In the genomic region with DNA sequence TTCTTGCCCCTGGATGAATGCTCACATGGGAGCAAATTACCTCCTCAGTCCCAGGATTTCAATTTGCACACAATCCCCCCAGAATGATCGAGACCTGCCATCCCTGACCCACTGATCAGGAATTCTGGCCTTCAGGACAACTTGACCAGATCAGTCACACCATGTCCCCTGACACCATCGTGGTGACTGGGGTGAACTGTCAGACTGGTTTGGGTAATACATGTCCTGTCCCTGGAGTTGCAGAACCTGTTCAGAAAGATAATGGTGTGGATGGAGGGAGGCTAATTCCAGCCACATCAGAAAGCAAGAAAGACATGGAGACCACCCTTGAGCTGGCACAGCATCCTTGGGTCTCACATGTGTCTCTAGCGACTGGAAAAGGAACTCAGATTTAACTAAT, we compare ENCODE assay signal across 1 cellular context.
A peak's percentile ranks its signal among the peaks of the same experiment; 100 is the strongest.
TF ChIP-seq lines count a peak whose summit lies in the region.

No MANE protein-coding gene starts in this region.

TF ChIP-seq in K562, 482 proteins besides CTCF, POLR2A, EP300 and RAD21 (continued from another document and continues in another):
- TF ChIP-seq, protein P1, sequence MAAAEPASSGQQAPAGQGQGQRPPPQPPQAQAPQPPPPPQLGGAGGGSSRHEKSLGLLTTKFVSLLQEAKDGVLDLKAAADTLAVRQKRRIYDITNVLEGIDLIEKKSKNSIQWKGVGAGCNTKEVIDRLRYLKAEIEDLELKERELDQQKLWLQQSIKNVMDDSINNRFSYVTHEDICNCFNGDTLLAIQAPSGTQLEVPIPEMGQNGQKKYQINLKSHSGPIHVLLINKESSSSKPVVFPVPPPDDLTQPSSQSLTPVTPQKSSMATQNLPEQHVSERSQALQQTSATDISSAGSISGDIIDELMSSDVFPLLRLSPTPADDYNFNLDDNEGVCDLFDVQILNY (CRISPR knock-in tag; IDR thresholded peaks at IDR 0.05): 0 out of 2 replicates have a peak, but pooled peaks have one; percentile 44
- TF ChIP-seq FOXK1 (CRISPR knock-in tag; IDR thresholded peaks at IDR 0.05; ENCODE audit: borderline replicate concordance): no peak
- 0 out of 2 replicates have a peak, but pooled peaks have one; percentile 36 for TF ChIP-seq STAG1 (CRISPR knock-in tag; IDR thresholded peaks at IDR 0.05; ENCODE audit: borderline replicate concordance)
- no peak for TF ChIP-seq ZBTB17 (CRISPR knock-in tag; IDR thresholded peaks at IDR 0.05)
- peak in 1 of 2 experiments; percentile 76; a peak in 2 of 4 replicates for TF ChIP-seq FOXA3 (CRISPR knock-in tag; conservative IDR thresholded peaks at IDR 0.05 in 1 of 2, IDR thresholded peaks at IDR 0.05 in 1 of 2)
- TF ChIP-seq PCBP2 (IDR thresholded peaks at IDR 0.05; ENCODE audit: low read depth, low read length, poor library complexity, severe bottlenecking): no peak
- TF ChIP-seq, protein P2, sequence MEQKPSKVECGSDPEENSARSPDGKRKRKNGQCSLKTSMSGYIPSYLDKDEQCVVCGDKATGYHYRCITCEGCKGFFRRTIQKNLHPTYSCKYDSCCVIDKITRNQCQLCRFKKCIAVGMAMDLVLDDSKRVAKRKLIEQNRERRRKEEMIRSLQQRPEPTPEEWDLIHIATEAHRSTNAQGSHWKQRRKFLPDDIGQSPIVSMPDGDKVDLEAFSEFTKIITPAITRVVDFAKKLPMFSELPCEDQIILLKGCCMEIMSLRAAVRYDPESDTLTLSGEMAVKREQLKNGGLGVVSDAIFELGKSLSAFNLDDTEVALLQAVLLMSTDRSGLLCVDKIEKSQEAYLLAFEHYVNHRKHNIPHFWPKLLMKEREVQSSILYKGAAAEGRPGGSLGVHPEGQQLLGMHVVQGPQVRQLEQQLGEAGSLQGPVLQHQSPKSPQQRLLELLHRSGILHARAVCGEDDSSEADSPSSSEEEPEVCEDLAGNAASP (IDR thresholded peaks at IDR 0.05): no peak
- TF ChIP-seq, protein P3, sequence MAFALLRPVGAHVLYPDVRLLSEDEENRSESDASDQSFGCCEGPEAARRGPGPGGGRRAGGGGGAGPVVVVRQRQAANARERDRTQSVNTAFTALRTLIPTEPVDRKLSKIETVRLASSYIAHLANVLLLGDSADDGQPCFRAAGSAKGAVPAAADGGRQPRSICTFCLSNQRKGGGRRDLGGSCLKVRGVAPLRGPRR (CRISPR knock-in tag; IDR thresholded peaks at IDR 0.05): no peak
- TF ChIP-seq, protein P4, sequence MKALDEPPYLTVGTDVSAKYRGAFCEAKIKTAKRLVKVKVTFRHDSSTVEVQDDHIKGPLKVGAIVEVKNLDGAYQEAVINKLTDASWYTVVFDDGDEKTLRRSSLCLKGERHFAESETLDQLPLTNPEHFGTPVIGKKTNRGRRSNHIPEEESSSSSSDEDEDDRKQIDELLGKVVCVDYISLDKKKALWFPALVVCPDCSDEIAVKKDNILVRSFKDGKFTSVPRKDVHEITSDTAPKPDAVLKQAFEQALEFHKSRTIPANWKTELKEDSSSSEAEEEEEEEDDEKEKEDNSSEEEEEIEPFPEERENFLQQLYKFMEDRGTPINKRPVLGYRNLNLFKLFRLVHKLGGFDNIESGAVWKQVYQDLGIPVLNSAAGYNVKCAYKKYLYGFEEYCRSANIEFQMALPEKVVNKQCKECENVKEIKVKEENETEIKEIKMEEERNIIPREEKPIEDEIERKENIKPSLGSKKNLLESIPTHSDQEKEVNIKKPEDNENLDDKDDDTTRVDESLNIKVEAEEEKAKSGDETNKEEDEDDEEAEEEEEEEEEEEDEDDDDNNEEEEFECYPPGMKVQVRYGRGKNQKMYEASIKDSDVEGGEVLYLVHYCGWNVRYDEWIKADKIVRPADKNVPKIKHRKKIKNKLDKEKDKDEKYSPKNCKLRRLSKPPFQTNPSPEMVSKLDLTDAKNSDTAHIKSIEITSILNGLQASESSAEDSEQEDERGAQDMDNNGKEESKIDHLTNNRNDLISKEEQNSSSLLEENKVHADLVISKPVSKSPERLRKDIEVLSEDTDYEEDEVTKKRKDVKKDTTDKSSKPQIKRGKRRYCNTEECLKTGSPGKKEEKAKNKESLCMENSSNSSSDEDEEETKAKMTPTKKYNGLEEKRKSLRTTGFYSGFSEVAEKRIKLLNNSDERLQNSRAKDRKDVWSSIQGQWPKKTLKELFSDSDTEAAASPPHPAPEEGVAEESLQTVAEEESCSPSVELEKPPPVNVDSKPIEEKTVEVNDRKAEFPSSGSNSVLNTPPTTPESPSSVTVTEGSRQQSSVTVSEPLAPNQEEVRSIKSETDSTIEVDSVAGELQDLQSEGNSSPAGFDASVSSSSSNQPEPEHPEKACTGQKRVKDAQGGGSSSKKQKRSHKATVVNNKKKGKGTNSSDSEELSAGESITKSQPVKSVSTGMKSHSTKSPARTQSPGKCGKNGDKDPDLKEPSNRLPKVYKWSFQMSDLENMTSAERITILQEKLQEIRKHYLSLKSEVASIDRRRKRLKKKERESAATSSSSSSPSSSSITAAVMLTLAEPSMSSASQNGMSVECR (CRISPR knock-in tag; IDR thresholded peaks at IDR 0.05): peak; percentile 72
- TF ChIP-seq, protein P5, sequence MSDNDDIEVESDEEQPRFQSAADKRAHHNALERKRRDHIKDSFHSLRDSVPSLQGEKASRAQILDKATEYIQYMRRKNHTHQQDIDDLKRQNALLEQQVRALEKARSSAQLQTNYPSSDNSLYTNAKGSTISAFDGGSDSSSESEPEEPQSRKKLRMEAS (CRISPR knock-in tag; IDR thresholded peaks at IDR 0.05): peak; percentile 43; the same call in 1 of the 2 replicates
- no peak for TF ChIP-seq ARHGAP35 (IDR thresholded peaks at IDR 0.05; ENCODE audit: partially characterized antibody)
- TF ChIP-seq MYBL2 (IDR thresholded peaks at IDR 0.05; ENCODE audit: low read depth): no peak
- TF ChIP-seq MYBL2 (CRISPR knock-in tag; IDR thresholded peaks at IDR 0.05; ENCODE audit: borderline replicate concordance): 0 out of 2 replicates have a peak, but pooled peaks have one; percentile 63
- TF ChIP-seq FOXP1 (CRISPR knock-in tag; IDR thresholded peaks at IDR 0.05): 0 out of 2 replicates have a peak, but pooled peaks have one; percentile 65
- TF ChIP-seq ZC3H4 (CRISPR knock-in tag; IDR thresholded peaks at IDR 0.05; ENCODE audit: borderline replicate concordance): peak; percentile 65; the same call in 1 of the 2 replicates
- 0 out of 2 replicates have a peak, but pooled peaks have one; percentile 42 for TF ChIP-seq ZNF184 (CRISPR knock-in tag; IDR thresholded peaks at IDR 0.05)
- TF ChIP-seq, protein P6, sequence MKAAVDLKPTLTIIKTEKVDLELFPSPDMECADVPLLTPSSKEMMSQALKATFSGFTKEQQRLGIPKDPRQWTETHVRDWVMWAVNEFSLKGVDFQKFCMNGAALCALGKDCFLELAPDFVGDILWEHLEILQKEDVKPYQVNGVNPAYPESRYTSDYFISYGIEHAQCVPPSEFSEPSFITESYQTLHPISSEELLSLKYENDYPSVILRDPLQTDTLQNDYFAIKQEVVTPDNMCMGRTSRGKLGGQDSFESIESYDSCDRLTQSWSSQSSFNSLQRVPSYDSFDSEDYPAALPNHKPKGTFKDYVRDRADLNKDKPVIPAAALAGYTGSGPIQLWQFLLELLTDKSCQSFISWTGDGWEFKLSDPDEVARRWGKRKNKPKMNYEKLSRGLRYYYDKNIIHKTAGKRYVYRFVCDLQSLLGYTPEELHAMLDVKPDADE (conservative IDR thresholded peaks at IDR 0.05; ENCODE audit: control insufficient read depth, low read depth, low read length): no peak; the same call in 1 of the 2 replicates
- no peak for TF ChIP-seq ERF (CRISPR knock-in tag; IDR thresholded peaks at IDR 0.05)
- no peak; the same call in 1 of the 2 replicates for TF ChIP-seq ETV5 (CRISPR knock-in tag; IDR thresholded peaks at IDR 0.05; ENCODE audit: low read depth)
- no peak for TF ChIP-seq HEY1 (CRISPR knock-in tag; IDR thresholded peaks at IDR 0.05; ENCODE audit: borderline replicate concordance)
- no peak for TF ChIP-seq ZNF780A (CRISPR knock-in tag; IDR thresholded peaks at IDR 0.05)
- TF ChIP-seq MAFF (IDR thresholded peaks at IDR 0.05; ENCODE audit: low read length): no peak
- TF ChIP-seq ZNF408 (CRISPR knock-in tag; IDR thresholded peaks at IDR 0.05; ENCODE audit: low read depth): no peak
- no peak for TF ChIP-seq ZKSCAN3 (CRISPR knock-in tag; IDR thresholded peaks at IDR 0.05)
- no peak for TF ChIP-seq HNRNPUL1 (IDR thresholded peaks at IDR 0.05; ENCODE audit: low read length)
- TF ChIP-seq ZEB2 (IDR thresholded peaks at IDR 0.05): no peak
- TF ChIP-seq CEBPG (CRISPR knock-in tag; IDR thresholded peaks at IDR 0.05): peak; percentile 59; the same call in 1 of the 2 replicates
- TF ChIP-seq CEBPG (tag; conservative IDR thresholded peaks at IDR 0.05 in 1 of 2, IDR thresholded peaks at IDR 0.05 in 1 of 2): no peak
- TF ChIP-seq, protein P7, sequence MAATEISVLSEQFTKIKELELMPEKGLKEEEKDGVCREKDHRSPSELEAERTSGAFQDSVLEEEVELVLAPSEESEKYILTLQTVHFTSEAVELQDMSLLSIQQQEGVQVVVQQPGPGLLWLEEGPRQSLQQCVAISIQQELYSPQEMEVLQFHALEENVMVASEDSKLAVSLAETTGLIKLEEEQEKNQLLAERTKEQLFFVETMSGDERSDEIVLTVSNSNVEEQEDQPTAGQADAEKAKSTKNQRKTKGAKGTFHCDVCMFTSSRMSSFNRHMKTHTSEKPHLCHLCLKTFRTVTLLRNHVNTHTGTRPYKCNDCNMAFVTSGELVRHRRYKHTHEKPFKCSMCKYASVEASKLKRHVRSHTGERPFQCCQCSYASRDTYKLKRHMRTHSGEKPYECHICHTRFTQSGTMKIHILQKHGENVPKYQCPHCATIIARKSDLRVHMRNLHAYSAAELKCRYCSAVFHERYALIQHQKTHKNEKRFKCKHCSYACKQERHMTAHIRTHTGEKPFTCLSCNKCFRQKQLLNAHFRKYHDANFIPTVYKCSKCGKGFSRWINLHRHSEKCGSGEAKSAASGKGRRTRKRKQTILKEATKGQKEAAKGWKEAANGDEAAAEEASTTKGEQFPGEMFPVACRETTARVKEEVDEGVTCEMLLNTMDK (IDR thresholded peaks at IDR 0.05; ENCODE audit: borderline replicate concordance, insufficient read depth, low read depth, low read length, poor library complexity, severe bottlenecking): no peak
- TF ChIP-seq BRCA1 (IDR thresholded peaks at IDR 0.05): no peak
- TF ChIP-seq BRCA1 (CRISPR knock-in tag; IDR thresholded peaks at IDR 0.05): peak; percentile 95; the same call in 1 of the 2 replicates
- peak; percentile 77; the same call in 1 of the 2 replicates for TF ChIP-seq ZNF124 (CRISPR knock-in tag; IDR thresholded peaks at IDR 0.05)
- no peak for TF ChIP-seq SMARCA5 (IDR thresholded peaks at IDR 0.05)
- no peak for TF ChIP-seq ZNF589 (CRISPR knock-in tag; IDR thresholded peaks at IDR 0.05; ENCODE audit: low read depth)
- TF ChIP-seq, protein P8, sequence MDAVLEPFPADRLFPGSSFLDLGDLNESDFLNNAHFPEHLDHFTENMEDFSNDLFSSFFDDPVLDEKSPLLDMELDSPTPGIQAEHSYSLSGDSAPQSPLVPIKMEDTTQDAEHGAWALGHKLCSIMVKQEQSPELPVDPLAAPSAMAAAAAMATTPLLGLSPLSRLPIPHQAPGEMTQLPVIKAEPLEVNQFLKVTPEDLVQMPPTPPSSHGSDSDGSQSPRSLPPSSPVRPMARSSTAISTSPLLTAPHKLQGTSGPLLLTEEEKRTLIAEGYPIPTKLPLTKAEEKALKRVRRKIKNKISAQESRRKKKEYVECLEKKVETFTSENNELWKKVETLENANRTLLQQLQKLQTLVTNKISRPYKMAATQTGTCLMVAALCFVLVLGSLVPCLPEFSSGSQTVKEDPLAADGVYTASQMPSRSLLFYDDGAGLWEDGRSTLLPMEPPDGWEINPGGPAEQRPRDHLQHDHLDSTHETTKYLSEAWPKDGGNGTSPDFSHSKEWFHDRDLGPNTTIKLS (IDR thresholded peaks at IDR 0.05; ENCODE audit: borderline replicate concordance, low read depth): no peak
- no peak for TF ChIP-seq ZFP1 (CRISPR knock-in tag; IDR thresholded peaks at IDR 0.05)
- no peak for TF ChIP-seq RNF2 (IDR thresholded peaks at IDR 0.05)
- no peak for TF ChIP-seq PHF20 (IDR thresholded peaks at IDR 0.05; ENCODE audit: partially characterized antibody)
- TF ChIP-seq, protein P9, sequence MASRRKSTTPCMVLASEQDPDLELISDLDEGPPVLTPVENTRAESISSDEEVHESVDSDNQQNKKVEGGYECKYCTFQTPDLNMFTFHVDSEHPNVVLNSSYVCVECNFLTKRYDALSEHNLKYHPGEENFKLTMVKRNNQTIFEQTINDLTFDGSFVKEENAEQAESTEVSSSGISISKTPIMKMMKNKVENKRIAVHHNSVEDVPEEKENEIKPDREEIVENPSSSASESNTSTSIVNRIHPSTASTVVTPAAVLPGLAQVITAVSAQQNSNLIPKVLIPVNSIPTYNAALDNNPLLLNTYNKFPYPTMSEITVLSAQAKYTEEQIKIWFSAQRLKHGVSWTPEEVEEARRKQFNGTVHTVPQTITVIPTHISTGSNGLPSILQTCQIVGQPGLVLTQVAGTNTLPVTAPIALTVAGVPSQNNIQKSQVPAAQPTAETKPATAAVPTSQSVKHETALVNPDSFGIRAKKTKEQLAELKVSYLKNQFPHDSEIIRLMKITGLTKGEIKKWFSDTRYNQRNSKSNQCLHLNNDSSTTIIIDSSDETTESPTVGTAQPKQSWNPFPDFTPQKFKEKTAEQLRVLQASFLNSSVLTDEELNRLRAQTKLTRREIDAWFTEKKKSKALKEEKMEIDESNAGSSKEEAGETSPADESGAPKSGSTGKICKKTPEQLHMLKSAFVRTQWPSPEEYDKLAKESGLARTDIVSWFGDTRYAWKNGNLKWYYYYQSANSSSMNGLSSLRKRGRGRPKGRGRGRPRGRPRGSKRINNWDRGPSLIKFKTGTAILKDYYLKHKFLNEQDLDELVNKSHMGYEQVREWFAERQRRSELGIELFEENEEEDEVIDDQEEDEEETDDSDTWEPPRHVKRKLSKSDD (conservative IDR thresholded peaks at IDR 0.05; ENCODE audit: low read length): no peak
- no peak for TF ChIP-seq PYGO2 (tag; IDR thresholded peaks at IDR 0.05)
- TF ChIP-seq CBX3 (IDR thresholded peaks at IDR 0.05; ENCODE audit: borderline replicate concordance in 1 of 2, low read length in 2 of 2): no peak
- TF ChIP-seq ZNF282 (CRISPR knock-in tag; IDR thresholded peaks at IDR 0.05): peak; percentile 32; the same call in 1 of the 2 replicates
- TF ChIP-seq IRF2 (CRISPR knock-in tag; IDR thresholded peaks at IDR 0.05): peak; percentile 91
- 0 out of 2 replicates have a peak, but pooled peaks have one; percentile 42 for TF ChIP-seq ZNF143 (CRISPR knock-in tag; IDR thresholded peaks at IDR 0.05)
- TF ChIP-seq KLF10 (CRISPR knock-in tag; IDR thresholded peaks at IDR 0.05): 0 out of 2 replicates have a peak, but pooled peaks have one; percentile 47
- TF ChIP-seq ZNF699 (CRISPR knock-in tag; IDR thresholded peaks at IDR 0.05; ENCODE audit: insufficient replicate concordance): no peak
- TF ChIP-seq ZNF583 (CRISPR knock-in tag; IDR thresholded peaks at IDR 0.05): no peak
- TF ChIP-seq, protein P10, sequence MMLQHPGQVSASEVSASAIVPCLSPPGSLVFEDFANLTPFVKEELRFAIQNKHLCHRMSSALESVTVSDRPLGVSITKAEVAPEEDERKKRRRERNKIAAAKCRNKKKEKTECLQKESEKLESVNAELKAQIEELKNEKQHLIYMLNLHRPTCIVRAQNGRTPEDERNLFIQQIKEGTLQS (IDR thresholded peaks at IDR 0.05): no peak
- TF ChIP-seq, protein P10 (CRISPR knock-in tag; conservative IDR thresholded peaks at IDR 0.05): no peak
- 0 out of 2 replicates have a peak, but pooled peaks have one; percentile 67 for TF ChIP-seq MED1 (CRISPR knock-in tag; IDR thresholded peaks at IDR 0.05; ENCODE audit: borderline replicate concordance)
